15 cellular contexts compared by ENCODE assay signal in genomic region chr10:51233337-51234100, GRCh38.
DNase-seq lines count a peak whose midpoint lies in the region; ATAC-seq and TF ChIP-seq lines count a peak whose summit lies in the region.
"Had no signal": no experiment of that assay in that cellular context is flagged by ENCODE, and none has a peak within 500 bp of the region (broad histone marks: within the 10 kb centered on the region; RNA-seq: fewer than 3 reads in every experiment).

No MANE protein-coding gene starts in this region.

- ATAC-seq in SK-N-SH treated with all-trans-retinoic acid at 6 μM for 48 hours (peak; percentile 33; the same call in 2 of the 3 replicates), HG02610 (IDR thresholded peaks at IDR 0.05; ENCODE audit: unreplicated experiment) (no peak), HG03571 (IDR thresholded peaks at IDR 0.05; ENCODE audit: unreplicated experiment) (no peak)

- H3K4me3 ChIP-seq in choroid plexus epithelial cell (ENCODE audit: low read depth, low read length) (no peak overlapping the region), uterus (no peak overlapping the region)
- H3K4me3 ChIP-seq: BLaER1, GM23248, HAP-1 had no signal

- TF ChIP-seq POLR2A in uterus (IDR thresholded peaks at IDR 0.05), result no peak

- H3K27me3 ChIP-seq in uterus, result no peaks in the 10 kb centered on the region
- H3K27me3 ChIP-seq: BLaER1 had no signal

- intact Hi-C loops in uterus (cut with DNase I; ENCODE audit: low total_unique reads), result no loop called here

- H3K9me3 ChIP-seq in uterus, result no peaks in the 10 kb centered on the region
- H3K9me3 ChIP-seq: BLaER1, HAP-1 had no signal

- peaks cover 0 to 11% of the 10 kb centered on the region in 2 donors for H3K4me1 ChIP-seq in uterus
- H3K4me1 ChIP-seq: BLaER1, HAP-1 had no signal

- no peak overlapping the region for H3K27ac ChIP-seq in uterus
- H3K27ac ChIP-seq: BLaER1, GM23248, HL-60 had no signal

- DNase-seq in NCI-H1694 treated with DMSO at 0.1 percent for 48 hours (lab: John Stamatoyannopoulos, UW) (peak; percentile 42), NCI-H1694 (lab: John Stamatoyannopoulos, UW) (no peak), NCI-H524 (lab: John Stamatoyannopoulos, UW) (peak; percentile 15 to 66), choroid plexus epithelial cell (ENCODE audit: low read depth) (peak; percentile 14), uterus (no peak)
- DNase-seq: 8988T; CD4-positive, alpha-beta memory T cell; DMS53; GM23248 had no signal

- H3K36me3 ChIP-seq in uterus, result no peaks in the 10 kb centered on the region
- H3K36me3 ChIP-seq: BLaER1, HAP-1 had no signal

- no peak for TF ChIP-seq CTCF in choroid plexus epithelial cell (conservative IDR thresholded peaks at IDR 0.05; ENCODE audit: low read depth, low read length)
- no peak for TF ChIP-seq CTCF in uterus (IDR thresholded peaks at IDR 0.05)

TF ChIP-seq in SK-N-SH treated with all-trans-retinoic acid at 6 μM for 48 hours, 23 proteins besides CTCF, POLR2A, EP300 and RAD21:
- TF ChIP-seq, protein P1, sequence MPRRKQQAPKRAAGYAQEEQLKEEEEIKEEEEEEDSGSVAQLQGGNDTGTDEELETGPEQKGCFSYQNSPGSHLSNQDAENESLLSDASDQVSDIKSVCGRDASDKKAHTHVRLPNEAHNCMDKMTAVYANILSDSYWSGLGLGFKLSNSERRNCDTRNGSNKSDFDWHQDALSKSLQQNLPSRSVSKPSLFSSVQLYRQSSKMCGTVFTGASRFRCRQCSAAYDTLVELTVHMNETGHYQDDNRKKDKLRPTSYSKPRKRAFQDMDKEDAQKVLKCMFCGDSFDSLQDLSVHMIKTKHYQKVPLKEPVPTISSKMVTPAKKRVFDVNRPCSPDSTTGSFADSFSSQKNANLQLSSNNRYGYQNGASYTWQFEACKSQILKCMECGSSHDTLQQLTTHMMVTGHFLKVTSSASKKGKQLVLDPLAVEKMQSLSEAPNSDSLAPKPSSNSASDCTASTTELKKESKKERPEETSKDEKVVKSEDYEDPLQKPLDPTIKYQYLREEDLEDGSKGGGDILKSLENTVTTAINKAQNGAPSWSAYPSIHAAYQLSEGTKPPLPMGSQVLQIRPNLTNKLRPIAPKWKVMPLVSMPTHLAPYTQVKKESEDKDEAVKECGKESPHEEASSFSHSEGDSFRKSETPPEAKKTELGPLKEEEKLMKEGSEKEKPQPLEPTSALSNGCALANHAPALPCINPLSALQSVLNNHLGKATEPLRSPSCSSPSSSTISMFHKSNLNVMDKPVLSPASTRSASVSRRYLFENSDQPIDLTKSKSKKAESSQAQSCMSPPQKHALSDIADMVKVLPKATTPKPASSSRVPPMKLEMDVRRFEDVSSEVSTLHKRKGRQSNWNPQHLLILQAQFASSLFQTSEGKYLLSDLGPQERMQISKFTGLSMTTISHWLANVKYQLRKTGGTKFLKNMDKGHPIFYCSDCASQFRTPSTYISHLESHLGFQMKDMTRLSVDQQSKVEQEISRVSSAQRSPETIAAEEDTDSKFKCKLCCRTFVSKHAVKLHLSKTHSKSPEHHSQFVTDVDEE (CRISPR knock-in tag; IDR thresholded peaks at IDR 0.05), result peak; percentile 75
- TF ChIP-seq CSDC2 (CRISPR knock-in tag; IDR thresholded peaks at IDR 0.05), result no peak
- no peak for TF ChIP-seq ZC3H10 (CRISPR knock-in tag; IDR thresholded peaks at IDR 0.05)
- 0 out of 2 replicates have a peak, but pooled peaks have one; percentile 49 for TF ChIP-seq ESRRG (CRISPR knock-in tag; IDR thresholded peaks at IDR 0.05)
- TF ChIP-seq ZNF8 (CRISPR knock-in tag; IDR thresholded peaks at IDR 0.05), result no peak
- TF ChIP-seq GLIS3 (CRISPR knock-in tag; IDR thresholded peaks at IDR 0.05), result no peak
- TF ChIP-seq ISL1 (CRISPR knock-in tag; IDR thresholded peaks at IDR 0.05), result peak; percentile 66
- no peak for TF ChIP-seq RARB (CRISPR knock-in tag; IDR thresholded peaks at IDR 0.05)
- peak; percentile 92 for TF ChIP-seq TCF4 (CRISPR knock-in tag; IDR thresholded peaks at IDR 0.05; ENCODE audit: borderline replicate concordance)
- no peak for TF ChIP-seq ZFP30 (CRISPR knock-in tag; IDR thresholded peaks at IDR 0.05)
- TF ChIP-seq BACH2 (CRISPR knock-in tag; IDR thresholded peaks at IDR 0.05; ENCODE audit: borderline replicate concordance), result no peak
- TF ChIP-seq PPARA (CRISPR knock-in tag; IDR thresholded peaks at IDR 0.05; ENCODE audit: borderline replicate concordance), result no peak
- TF ChIP-seq ZNF565 (CRISPR knock-in tag; conservative IDR thresholded peaks at IDR 0.05; ENCODE audit: low read depth), result no peak
- TF ChIP-seq CSRNP3 (CRISPR knock-in tag; IDR thresholded peaks at IDR 0.05), result no peak
- TF ChIP-seq SNAI2 (CRISPR knock-in tag; IDR thresholded peaks at IDR 0.05), result 0 out of 2 replicates have a peak, but pooled peaks have one; percentile 50
- TF ChIP-seq CREB5 (CRISPR knock-in tag; IDR thresholded peaks at IDR 0.05; ENCODE audit: low read depth), result peak; percentile 62; the same call in 1 of the 2 replicates

Comparison
In these comparisons a context has a peak if more than half of its experiments do, and no peak if none do; other contexts are left out.
1. DNase-seq: peak in NCI-H1694 treated with DMSO at 0.1 percent for 48 hours (single experiment), NCI-H524 (2 of 2) and choroid plexus epithelial cell (single experiment); none in NCI-H1694 (single experiment) and uterus (0 of 2).